ENCODE assay signal across 1 cellular context in the genomic region with DNA sequence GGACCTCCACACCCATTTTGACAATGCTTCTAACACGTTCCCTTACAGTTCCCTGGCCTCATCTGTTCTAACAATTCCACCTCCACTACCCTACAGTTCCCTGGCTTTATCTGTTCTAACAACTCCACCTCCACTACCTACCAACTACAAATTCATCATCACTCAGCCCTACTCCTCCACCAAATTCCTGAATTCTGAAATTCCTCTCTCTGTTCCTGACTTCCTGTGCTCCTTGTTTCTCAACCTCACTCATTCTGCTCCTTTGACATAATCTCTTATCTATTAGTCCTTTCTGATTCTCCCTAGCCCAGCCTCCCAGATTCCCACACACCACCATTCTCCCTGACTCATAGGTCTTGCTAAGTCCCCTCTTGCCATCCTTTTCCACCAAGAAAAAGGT.
TF ChIP-seq lines count a peak whose summit lies in the region.

No MANE protein-coding gene starts in this region.

TF ChIP-seq in GM23338, 12 proteins besides CTCF, POLR2A, EP300 and RAD21 (continued from another document):
- TF ChIP-seq, protein P1, sequence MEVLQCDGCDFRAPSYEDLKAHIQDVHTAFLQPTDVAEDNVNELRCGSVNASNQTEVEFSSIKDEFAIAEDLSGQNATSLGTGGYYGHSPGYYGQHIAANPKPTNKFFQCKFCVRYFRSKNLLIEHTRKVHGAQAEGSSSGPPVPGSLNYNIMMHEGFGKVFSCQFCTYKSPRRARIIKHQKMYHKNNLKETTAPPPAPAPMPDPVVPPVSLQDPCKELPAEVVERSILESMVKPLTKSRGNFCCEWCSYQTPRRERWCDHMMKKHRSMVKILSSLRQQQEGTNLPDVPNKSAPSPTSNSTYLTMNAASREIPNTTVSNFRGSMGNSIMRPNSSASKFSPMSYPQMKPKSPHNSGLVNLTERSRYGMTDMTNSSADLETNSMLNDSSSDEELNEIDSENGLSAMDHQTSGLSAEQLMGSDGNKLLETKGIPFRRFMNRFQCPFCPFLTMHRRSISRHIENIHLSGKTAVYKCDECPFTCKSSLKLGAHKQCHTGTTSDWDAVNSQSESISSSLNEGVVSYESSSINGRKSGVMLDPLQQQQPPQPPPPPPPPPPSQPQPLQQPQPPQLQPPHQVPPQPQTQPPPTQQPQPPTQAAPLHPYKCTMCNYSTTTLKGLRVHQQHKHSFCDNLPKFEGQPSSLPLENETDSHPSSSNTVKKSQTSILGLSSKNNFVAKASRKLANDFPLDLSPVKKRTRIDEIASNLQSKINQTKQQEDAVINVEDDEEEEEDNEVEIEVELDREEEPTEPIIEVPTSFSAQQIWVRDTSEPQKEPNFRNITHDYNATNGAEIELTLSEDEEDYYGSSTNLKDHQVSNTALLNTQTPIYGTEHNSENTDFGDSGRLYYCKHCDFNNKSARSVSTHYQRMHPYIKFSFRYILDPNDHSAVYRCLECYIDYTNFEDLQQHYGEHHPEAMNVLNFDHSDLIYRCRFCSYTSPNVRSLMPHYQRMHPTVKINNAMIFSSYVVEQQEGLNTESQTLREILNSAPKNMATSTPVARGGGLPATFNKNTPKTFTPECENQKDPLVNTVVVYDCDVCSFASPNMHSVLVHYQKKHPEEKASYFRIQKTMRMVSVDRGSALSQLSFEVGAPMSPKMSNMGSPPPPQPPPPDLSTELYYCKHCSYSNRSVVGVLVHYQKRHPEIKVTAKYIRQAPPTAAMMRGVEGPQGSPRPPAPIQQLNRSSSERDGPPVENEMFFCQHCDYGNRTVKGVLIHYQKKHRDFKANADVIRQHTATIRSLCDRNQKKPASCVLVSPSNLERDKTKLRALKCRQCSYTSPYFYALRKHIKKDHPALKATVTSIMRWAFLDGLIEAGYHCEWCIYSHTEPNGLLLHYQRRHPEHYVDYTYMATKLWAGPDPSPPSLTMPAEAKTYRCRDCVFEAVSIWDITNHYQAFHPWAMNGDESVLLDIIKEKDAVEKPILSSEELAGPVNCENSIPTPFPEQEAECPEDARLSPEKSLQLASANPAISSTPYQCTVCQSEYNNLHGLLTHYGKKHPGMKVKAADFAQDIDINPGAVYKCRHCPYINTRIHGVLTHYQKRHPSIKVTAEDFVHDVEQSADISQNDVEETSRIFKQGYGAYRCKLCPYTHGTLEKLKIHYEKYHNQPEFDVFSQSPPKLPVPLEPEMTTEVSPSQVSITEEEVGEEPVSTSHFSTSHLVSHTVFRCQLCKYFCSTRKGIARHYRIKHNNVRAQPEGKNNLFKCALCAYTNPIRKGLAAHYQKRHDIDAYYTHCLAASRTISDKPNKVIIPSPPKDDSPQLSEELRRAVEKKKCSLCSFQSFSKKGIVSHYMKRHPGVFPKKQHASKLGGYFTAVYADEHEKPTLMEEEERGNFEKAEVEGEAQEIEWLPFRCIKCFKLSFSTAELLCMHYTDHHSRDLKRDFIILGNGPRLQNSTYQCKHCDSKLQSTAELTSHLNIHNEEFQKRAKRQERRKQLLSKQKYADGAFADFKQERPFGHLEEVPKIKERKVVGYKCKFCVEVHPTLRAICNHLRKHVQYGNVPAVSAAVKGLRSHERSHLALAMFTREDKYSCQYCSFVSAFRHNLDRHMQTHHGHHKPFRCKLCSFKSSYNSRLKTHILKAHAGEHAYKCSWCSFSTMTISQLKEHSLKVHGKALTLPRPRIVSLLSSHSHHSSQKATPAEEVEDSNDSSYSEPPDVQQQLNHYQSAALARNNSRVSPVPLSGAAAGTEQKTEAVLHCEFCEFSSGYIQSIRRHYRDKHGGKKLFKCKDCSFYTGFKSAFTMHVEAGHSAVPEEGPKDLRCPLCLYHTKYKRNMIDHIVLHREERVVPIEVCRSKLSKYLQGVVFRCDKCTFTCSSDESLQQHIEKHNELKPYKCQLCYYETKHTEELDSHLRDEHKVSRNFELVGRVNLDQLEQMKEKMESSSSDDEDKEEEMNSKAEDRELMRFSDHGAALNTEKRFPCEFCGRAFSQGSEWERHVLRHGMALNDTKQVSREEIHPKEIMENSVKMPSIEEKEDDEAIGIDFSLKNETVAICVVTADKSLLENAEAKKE (CRISPR knock-in tag; IDR thresholded peaks at IDR 0.05) = no peak
- TF ChIP-seq ETS1 (IDR thresholded peaks at IDR 0.05) = no peak
- TF ChIP-seq REST (IDR thresholded peaks at IDR 0.05; ENCODE audit: unreplicated experiment) = no peak
- no peak for TF ChIP-seq EZH2 (IDR thresholded peaks at IDR 0.05; ENCODE audit: low read depth, unreplicated experiment)
- TF ChIP-seq JUNB (IDR thresholded peaks at IDR 0.05; ENCODE audit: unreplicated experiment) = no peak
- no peak for TF ChIP-seq STAT1 (IDR thresholded peaks at IDR 0.05; ENCODE audit: unreplicated experiment)
TF ChIP-seq in GM23338: peak in this region for 0.
